ENCODE assay signal across 8 cellular contexts in genomic region chr13:27375686-27376326, GRCh38. TPM values are rescaled to one million over a fixed set of nuclear protein-coding genes. Genes with fewer than 3 reads are reported as not detected.
DNase-seq lines count a peak whose midpoint lies in the region; ATAC-seq and TF ChIP-seq lines count a peak whose summit lies in the region.

No MANE protein-coding gene starts in this region.

- H3K4me1 Mint-ChIP-seq in activated CD4-positive, alpha-beta T cell treated with anti-CD3 and anti-CD28 coated beads, Interleukin-2, amount 10 ng/mL, durations not matched to agents 24 days and 14 days, result peaks cover 8% of the 10 kb centered on the region

- no peak overlapping the region for H3K27ac Mint-ChIP-seq in activated CD4-positive, alpha-beta T cell treated with anti-CD3 and anti-CD28 coated beads, Interleukin-2, amount 10 ng/mL, durations not matched to agents 24 days and 14 days

- H3K9me3 ChIP-seq in mucosa of descending colon, result no peaks in the 10 kb centered on the region

- H3K4me3 ChIP-seq in mucosa of descending colon, result no peak overlapping the region

- ATAC-seq in mucosa of descending colon (peak; percentile 28), GM18520 (IDR thresholded peaks at IDR 0.05; ENCODE audit: unreplicated experiment) (no peak)
- ATAC-seq in stimulated activated naive CD8-positive, alpha-beta T cell treated with anti-CD3 and anti-CD28 coated beads, Interleukin-15, Interleukin-2, amounts not matched to agents 100 U/mL and 50 U/mL, for 24 hours, result no peak

- H3K36me3 ChIP-seq in mucosa of descending colon (ENCODE audit: low read depth), result no peaks in the 10 kb centered on the region

- H3K9me3 Mint-ChIP-seq in activated CD4-positive, alpha-beta T cell treated with anti-CD3 and anti-CD28 coated beads, Interleukin-2, amount 10 ng/mL, durations not matched to agents 24 days and 14 days, result no peaks in the 10 kb centered on the region

- no peak overlapping the region for H3K4me3 Mint-ChIP-seq in activated CD4-positive, alpha-beta T cell treated with anti-CD3 and anti-CD28 coated beads, Interleukin-2, amount 10 ng/mL, durations not matched to agents 24 days and 14 days

- intact Hi-C loops in activated CD4-positive, alpha-beta T cell treated with anti-CD3 and anti-CD28 coated beads, Interleukin-2, amount 10 ng/mL, durations not matched to agents 24 days and 14 days (cut with micrococcal nuclease), result loop anchor here (1.0 to 10.0 kb wide), 4 partner anchors 51 to 608 kb away; partner anchors contain the start of genes LNX2 and POLR1D
- intact Hi-C loops in mucosa of descending colon (cut with DNase I, micrococcal nuclease), result loop anchor here in 1 of 2 donors (2.0 kb wide), 1 partner anchor 451 kb away; no protein-coding TSS in a partner anchor

- DNase-seq in NCI-H524 (lab: John Stamatoyannopoulos, UW) (peak; percentile 54 to 71), NCI-H524 treated with DMSO at 0.1 percent for 48 hours (lab: John Stamatoyannopoulos, UW) (no peak), NCI-H2227 treated with DMSO at 0.1 percent for 48 hours (lab: John Stamatoyannopoulos, UW) (peak; percentile 13), mucosa of descending colon (peak in 2 of 3 donors; percentile 57 to 84)
- DNase-seq in activated CD4-positive, alpha-beta T cell treated with anti-CD3 and anti-CD28 coated beads, Interleukin-2, amount 10 ng/mL, durations not matched to agents 24 days and 14 days, result peak; percentile 84
- peak; percentile 41 for DNase-seq in effector CD8-positive, alpha-beta T cell (lab: John Stamatoyannopoulos, UW)
- peak; percentile 73 for DNase-seq in stimulated activated naive CD8-positive, alpha-beta T cell treated with anti-CD3 and anti-CD28 coated beads, Interleukin-15, Interleukin-2, amounts not matched to agents 100 U/mL and 50 U/mL, for 24 hours

- TF ChIP-seq CTCF in mucosa of descending colon (IDR thresholded peaks at IDR 0.05), result peak; percentile 70

- H3K36me3 Mint-ChIP-seq in activated CD4-positive, alpha-beta T cell treated with anti-CD3 and anti-CD28 coated beads, Interleukin-2, amount 10 ng/mL, durations not matched to agents 24 days and 14 days (ENCODE audit: low read depth), result no peaks in the 10 kb centered on the region

- H3K27me3 Mint-ChIP-seq in activated CD4-positive, alpha-beta T cell treated with anti-CD3 and anti-CD28 coated beads, Interleukin-2, amount 10 ng/mL, durations not matched to agents 24 days and 14 days, result peaks cover 13% of the 10 kb centered on the region

- peaks cover 6% of the 10 kb centered on the region for H3K4me1 ChIP-seq in mucosa of descending colon (ENCODE audit: low read depth)

RNA-seq across cellular contexts. Expression of gene GTF3A, which starts 48.6 kb away (rescaled TPM):
- total RNA-seq in activated CD4-positive, alpha-beta T cell treated with anti-CD3 and anti-CD28 coated beads, Interleukin-2, amount 10 ng/mL, durations not matched to agents 24 days and 14 days, result 279 and 284 TPM in 2 replicates
- 10 to 100 TPM; 32.4 to 70.7 (median 43.0) TPM for total RNA-seq in mucosa of descending colon
